Comparison of ENCODE assay signal across 1 cellular context in genomic region chr4:12500409-12500808, GRCh38.
TF ChIP-seq lines count a peak whose summit lies in the region.

No MANE protein-coding gene starts in this region.

TF ChIP-seq in HepG2, 621 proteins besides CTCF, POLR2A, EP300 and RAD21 (continued from another document and continues in another):
- TF ChIP-seq BATF2 (CRISPR knock-in tag; IDR thresholded peaks at IDR 0.05) (no peak), SKI (IDR thresholded peaks at IDR 0.05; ENCODE audit: partially characterized antibody) (no peak), ZNF546 (CRISPR knock-in tag; conservative IDR thresholded peaks at IDR 0.05) (no peak), TBL1XR1 (IDR thresholded peaks at IDR 0.05; ENCODE audit: borderline replicate concordance, low read length, partially characterized antibody) (no peak), GABPB1 (CRISPR knock-in tag; IDR thresholded peaks at IDR 0.05) (no peak), EHMT2 (IDR thresholded peaks at IDR 0.05; ENCODE audit: borderline replicate concordance, low read depth, low read length) (no peak), NBN (conservative IDR thresholded peaks at IDR 0.05) (no peak), BRF2 (CRISPR knock-in tag; IDR thresholded peaks at IDR 0.05) (no peak), ZSCAN25 (CRISPR knock-in tag; IDR thresholded peaks at IDR 0.05) (no peak), CBFB (CRISPR knock-in tag; IDR thresholded peaks at IDR 0.05) (no peak), PHF5A (CRISPR knock-in tag; IDR thresholded peaks at IDR 0.05; ENCODE audit: low read depth, unreplicated experiment) (no peak), ZNF619 (CRISPR knock-in tag; IDR thresholded peaks at IDR 0.05) (no peak), AGO2 (optimal IDR thresholded peaks at IDR 0.05; ENCODE audit: low read depth, low read length) (no peak), HOXA7 (CRISPR knock-in tag; IDR thresholded peaks at IDR 0.05) (no peak), ARID2 (CRISPR knock-in tag; IDR thresholded peaks at IDR 0.05; ENCODE audit: borderline replicate concordance) (no peak), ZBTB3 (CRISPR knock-in tag; IDR thresholded peaks at IDR 0.05; ENCODE audit: borderline replicate concordance, low read depth) (no peak), AFF4 (CRISPR knock-in tag; IDR thresholded peaks at IDR 0.05) (no peak), SOX13 (IDR thresholded peaks at IDR 0.05) (no peak), SOX13 (CRISPR knock-in tag; conservative IDR thresholded peaks at IDR 0.05 in 1 of 2, IDR thresholded peaks at IDR 0.05 in 1 of 2) (peak in 1 of 2 experiments; percentile 42; a peak in 1 of 4 replicates), ZNF276 (CRISPR knock-in tag; IDR thresholded peaks at IDR 0.05; ENCODE audit: low read depth) (no peak), REXO4 (CRISPR knock-in tag; IDR thresholded peaks at IDR 0.05; ENCODE audit: borderline replicate concordance) (no peak), THAP8 (CRISPR knock-in tag; IDR thresholded peaks at IDR 0.05; ENCODE audit: borderline replicate concordance) (no peak), RNF219 (CRISPR knock-in tag; IDR thresholded peaks at IDR 0.05) (no peak), NR3C1 (CRISPR knock-in tag; IDR thresholded peaks at IDR 0.05) (no peak)
- TF ChIP-seq, protein P1, sequence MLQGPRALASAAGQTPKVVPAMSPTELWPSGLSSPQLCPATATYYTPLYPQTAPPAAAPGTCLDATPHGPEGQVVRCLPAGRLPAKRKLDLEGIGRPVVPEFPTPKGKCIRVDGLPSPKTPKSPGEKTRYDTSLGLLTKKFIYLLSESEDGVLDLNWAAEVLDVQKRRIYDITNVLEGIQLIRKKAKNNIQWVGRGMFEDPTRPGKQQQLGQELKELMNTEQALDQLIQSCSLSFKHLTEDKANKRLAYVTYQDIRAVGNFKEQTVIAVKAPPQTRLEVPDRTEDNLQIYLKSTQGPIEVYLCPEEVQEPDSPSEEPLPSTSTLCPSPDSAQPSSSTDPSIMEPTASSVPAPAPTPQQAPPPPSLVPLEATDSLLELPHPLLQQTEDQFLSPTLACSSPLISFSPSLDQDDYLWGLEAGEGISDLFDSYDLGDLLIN (CRISPR knock-in tag; IDR thresholded peaks at IDR 0.05; ENCODE audit: borderline replicate concordance), result no peak
- TF ChIP-seq, protein P2, sequence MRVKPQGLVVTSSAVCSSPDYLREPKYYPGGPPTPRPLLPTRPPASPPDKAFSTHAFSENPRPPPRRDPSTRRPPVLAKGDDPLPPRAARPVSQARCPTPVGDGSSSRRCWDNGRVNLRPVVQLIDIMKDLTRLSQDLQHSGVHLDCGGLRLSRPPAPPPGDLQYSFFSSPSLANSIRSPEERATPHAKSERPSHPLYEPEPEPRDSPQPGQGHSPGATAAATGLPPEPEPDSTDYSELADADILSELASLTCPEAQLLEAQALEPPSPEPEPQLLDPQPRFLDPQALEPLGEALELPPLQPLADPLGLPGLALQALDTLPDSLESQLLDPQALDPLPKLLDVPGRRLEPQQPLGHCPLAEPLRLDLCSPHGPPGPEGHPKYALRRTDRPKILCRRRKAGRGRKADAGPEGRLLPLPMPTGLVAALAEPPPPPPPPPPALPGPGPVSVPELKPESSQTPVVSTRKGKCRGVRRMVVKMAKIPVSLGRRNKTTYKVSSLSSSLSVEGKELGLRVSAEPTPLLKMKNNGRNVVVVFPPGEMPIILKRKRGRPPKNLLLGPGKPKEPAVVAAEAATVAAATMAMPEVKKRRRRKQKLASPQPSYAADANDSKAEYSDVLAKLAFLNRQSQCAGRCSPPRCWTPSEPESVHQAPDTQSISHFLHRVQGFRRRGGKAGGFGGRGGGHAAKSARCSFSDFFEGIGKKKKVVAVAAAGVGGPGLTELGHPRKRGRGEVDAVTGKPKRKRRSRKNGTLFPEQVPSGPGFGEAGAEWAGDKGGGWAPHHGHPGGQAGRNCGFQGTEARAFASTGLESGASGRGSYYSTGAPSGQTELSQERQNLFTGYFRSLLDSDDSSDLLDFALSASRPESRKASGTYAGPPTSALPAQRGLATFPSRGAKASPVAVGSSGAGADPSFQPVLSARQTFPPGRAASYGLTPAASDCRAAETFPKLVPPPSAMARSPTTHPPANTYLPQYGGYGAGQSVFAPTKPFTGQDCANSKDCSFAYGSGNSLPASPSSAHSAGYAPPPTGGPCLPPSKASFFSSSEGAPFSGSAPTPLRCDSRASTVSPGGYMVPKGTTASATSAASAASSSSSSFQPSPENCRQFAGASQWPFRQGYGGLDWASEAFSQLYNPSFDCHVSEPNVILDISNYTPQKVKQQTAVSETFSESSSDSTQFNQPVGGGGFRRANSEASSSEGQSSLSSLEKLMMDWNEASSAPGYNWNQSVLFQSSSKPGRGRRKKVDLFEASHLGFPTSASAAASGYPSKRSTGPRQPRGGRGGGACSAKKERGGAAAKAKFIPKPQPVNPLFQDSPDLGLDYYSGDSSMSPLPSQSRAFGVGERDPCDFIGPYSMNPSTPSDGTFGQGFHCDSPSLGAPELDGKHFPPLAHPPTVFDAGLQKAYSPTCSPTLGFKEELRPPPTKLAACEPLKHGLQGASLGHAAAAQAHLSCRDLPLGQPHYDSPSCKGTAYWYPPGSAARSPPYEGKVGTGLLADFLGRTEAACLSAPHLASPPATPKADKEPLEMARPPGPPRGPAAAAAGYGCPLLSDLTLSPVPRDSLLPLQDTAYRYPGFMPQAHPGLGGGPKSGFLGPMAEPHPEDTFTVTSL (CRISPR knock-in tag; IDR thresholded peaks at IDR 0.05; ENCODE audit: borderline replicate concordance), result peak; percentile 44; the same call in 1 of the 2 replicates
- TF ChIP-seq, protein P3, sequence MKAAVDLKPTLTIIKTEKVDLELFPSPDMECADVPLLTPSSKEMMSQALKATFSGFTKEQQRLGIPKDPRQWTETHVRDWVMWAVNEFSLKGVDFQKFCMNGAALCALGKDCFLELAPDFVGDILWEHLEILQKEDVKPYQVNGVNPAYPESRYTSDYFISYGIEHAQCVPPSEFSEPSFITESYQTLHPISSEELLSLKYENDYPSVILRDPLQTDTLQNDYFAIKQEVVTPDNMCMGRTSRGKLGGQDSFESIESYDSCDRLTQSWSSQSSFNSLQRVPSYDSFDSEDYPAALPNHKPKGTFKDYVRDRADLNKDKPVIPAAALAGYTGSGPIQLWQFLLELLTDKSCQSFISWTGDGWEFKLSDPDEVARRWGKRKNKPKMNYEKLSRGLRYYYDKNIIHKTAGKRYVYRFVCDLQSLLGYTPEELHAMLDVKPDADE (CRISPR knock-in tag; IDR thresholded peaks at IDR 0.05), result no peak
- TF ChIP-seq, protein P4, sequence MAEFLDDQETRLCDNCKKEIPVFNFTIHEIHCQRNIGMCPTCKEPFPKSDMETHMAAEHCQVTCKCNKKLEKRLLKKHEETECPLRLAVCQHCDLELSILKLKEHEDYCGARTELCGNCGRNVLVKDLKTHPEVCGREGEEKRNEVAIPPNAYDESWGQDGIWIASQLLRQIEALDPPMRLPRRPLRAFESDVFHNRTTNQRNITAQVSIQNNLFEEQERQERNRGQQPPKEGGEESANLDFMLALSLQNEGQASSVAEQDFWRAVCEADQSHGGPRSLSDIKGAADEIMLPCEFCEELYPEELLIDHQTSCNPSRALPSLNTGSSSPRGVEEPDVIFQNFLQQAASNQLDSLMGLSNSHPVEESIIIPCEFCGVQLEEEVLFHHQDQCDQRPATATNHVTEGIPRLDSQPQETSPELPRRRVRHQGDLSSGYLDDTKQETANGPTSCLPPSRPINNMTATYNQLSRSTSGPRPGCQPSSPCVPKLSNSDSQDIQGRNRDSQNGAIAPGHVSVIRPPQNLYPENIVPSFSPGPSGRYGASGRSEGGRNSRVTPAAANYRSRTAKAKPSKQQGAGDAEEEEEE (CRISPR knock-in tag; IDR thresholded peaks at IDR 0.05; ENCODE audit: borderline replicate concordance), result no peak
- TF ChIP-seq, protein P5, sequence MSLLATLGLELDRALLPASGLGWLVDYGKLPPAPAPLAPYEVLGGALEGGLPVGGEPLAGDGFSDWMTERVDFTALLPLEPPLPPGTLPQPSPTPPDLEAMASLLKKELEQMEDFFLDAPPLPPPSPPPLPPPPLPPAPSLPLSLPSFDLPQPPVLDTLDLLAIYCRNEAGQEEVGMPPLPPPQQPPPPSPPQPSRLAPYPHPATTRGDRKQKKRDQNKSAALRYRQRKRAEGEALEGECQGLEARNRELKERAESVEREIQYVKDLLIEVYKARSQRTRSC (CRISPR knock-in tag; IDR thresholded peaks at IDR 0.05; ENCODE audit: low read depth), result no peak
- TF ChIP-seq, protein P6, sequence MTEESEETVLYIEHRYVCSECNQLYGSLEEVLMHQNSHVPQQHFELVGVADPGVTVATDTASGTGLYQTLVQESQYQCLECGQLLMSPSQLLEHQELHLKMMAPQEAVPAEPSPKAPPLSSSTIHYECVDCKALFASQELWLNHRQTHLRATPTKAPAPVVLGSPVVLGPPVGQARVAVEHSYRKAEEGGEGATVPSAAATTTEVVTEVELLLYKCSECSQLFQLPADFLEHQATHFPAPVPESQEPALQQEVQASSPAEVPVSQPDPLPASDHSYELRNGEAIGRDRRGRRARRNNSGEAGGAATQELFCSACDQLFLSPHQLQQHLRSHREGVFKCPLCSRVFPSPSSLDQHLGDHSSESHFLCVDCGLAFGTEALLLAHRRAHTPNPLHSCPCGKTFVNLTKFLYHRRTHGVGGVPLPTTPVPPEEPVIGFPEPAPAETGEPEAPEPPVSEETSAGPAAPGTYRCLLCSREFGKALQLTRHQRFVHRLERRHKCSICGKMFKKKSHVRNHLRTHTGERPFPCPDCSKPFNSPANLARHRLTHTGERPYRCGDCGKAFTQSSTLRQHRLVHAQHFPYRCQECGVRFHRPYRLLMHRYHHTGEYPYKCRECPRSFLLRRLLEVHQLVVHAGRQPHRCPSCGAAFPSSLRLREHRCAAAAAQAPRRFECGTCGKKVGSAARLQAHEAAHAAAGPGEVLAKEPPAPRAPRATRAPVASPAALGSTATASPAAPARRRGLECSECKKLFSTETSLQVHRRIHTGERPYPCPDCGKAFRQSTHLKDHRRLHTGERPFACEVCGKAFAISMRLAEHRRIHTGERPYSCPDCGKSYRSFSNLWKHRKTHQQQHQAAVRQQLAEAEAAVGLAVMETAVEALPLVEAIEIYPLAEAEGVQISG (CRISPR knock-in tag; IDR thresholded peaks at IDR 0.05), result no peak
